Comparison of ENCODE assay signal across 39 cellular contexts in the genomic region with DNA sequence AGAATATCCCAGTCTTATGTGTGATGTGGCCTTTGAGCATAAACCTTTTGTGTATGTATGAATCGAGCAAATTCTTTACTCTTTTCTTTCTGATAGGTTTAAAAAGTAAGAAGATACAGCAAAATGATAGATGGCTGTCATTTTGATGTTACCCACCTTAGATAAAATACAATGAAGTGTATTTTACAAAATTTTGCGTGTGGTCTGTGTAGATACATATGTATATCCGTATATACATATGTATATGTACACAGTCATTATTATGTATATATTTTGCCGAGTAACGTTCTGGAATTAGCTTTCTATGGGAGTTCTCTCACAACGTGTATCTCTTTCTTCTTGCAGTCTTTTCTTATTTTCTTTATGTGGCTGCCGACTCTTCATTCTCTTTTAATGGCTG.
"Had no signal": no experiment of that assay in that cellular context is flagged by ENCODE, and none has a peak within 500 bp of the region (broad histone marks: within the 10 kb centered on the region; RNA-seq: fewer than 3 reads in every experiment).

No MANE protein-coding gene starts in this region.

- H3K4me3 ChIP-seq: adrenal gland, ascending aorta, body of pancreas, breast epithelium, cardiac muscle cell had no signal

- H3K9me3 ChIP-seq: adrenal gland, ascending aorta, body of pancreas, breast epithelium had no signal

- H3K36me3 Mint-ChIP-seq: activated naive CD4-positive, alpha-beta T cell treated with anti-CD3 and anti-CD28 coated beads, Interleukin-2, amount 10 ng/mL, durations not matched to agents 7 days and 5 days; activated naive CD4-positive, alpha-beta T cell treated with anti-CD3 and anti-CD28 coated beads, Interleukin-2, amount 50 U/mL, for 24 hours; activated naive CD4-positive, alpha-beta T cell treated with anti-CD3 and anti-CD28 coated beads, Interleukin-2, amount 50 U/mL, for 72 hours; activated naive CD8-positive, alpha-beta T cell; activated naive CD8-positive, alpha-beta T cell treated with anti-CD3 and anti-CD28 coated beads for 36 hours; activated naive CD8-positive, alpha-beta T cell treated with anti-CD3 and anti-CD28 coated beads, Interleukin-2, amount 10 ng/mL, durations not matched to agents 7 days and 5 days; brain had no signal

- H3K4me3 Mint-ChIP-seq: activated naive CD4-positive, alpha-beta T cell treated with anti-CD3 and anti-CD28 coated beads for 36 hours; activated naive CD4-positive, alpha-beta T cell treated with anti-CD3 and anti-CD28 coated beads, Interleukin-2, amount 10 ng/mL, durations not matched to agents 7 days and 5 days; activated naive CD4-positive, alpha-beta T cell treated with anti-CD3 and anti-CD28 coated beads, Interleukin-2, amount 50 U/mL, for 24 hours; activated naive CD8-positive, alpha-beta T cell; activated naive CD8-positive, alpha-beta T cell treated with anti-CD3 and anti-CD28 coated beads for 36 hours; activated naive CD8-positive, alpha-beta T cell treated with anti-CD3 and anti-CD28 coated beads, Interleukin-2, amount 10 ng/mL, durations not matched to agents 7 days and 5 days; activated naive CD8-positive, alpha-beta T cell treated with anti-CD3 and anti-CD28 coated beads, Interleukin-2, amount 50 U/mL, for 24 hours; activated T-cell treated with anti-CD3 and anti-CD28 coated beads, Interleukin-2, amount 50 U/mL, for 4 hours; activated T-cell treated with anti-CD3 and anti-CD28 coated beads, Interleukin-2, amount 50 U/mL, for 72 hours; activated T-helper 1 cell treated with anti-CD3 and anti-CD28 coated beads, Interleukin-12 subunit alpha, Interleukin-12 subunit beta, Interleukin-2, Interleukin-4 antibody, amounts not matched to agents 30 ng/mL and 10 ng/mL and 1 ng/mL, durations not matched to agents 14 hours and 24 hours and 36 hours; activated T-helper 17 cell treated with anti-CD3 and anti-CD28 coated beads, Interleukin-2, amount 50 U/mL, for 72 hours; brain; central memory CD8-positive, alpha-beta T cell had no signal

- H3K4me1 Mint-ChIP-seq: activated naive CD8-positive, alpha-beta T cell treated with anti-CD3 and anti-CD28 coated beads, Interleukin-2, amount 10 ng/mL, durations not matched to agents 7 days and 5 days; activated T-helper 17 cell treated with anti-CD3 and anti-CD28 coated beads, Interleukin-2, amount 50 U/mL, for 72 hours had no signal

- H3K4me1 ChIP-seq: adrenal gland, ascending aorta, body of pancreas, breast epithelium had no signal

- DNase-seq: activated effector memory CD4-positive, alpha-beta T cell treated with anti-CD3 and anti-CD28 coated beads, Interleukin-2, amount 50 U/mL, for 16 hours; activated effector memory CD4-positive, alpha-beta T cell treated with Interleukin-2 at 50 U/mL for 16 hours; activated gamma-delta T cell; activated gamma-delta T cell treated with Interleukin-2 at 50 U/mL for 16 hours; activated naive CD4-positive, alpha-beta T cell; activated naive CD4-positive, alpha-beta T cell treated with anti-CD3 and anti-CD28 coated beads for 36 hours; activated naive CD4-positive, alpha-beta T cell treated with anti-CD3 and anti-CD28 coated beads, Interleukin-2, amount 10 ng/mL, durations not matched to agents 7 days and 5 days; activated naive CD4-positive, alpha-beta T cell treated with anti-CD3 and anti-CD28 coated beads, Interleukin-2, amount 50 U/mL, for 16 hours; activated naive CD4-positive, alpha-beta T cell treated with Interleukin-2 at 50 U/mL for 16 hours; activated naive CD8-positive, alpha-beta T cell treated with anti-CD3 and anti-CD28 coated beads for 36 hours; activated naive CD8-positive, alpha-beta T cell treated with anti-CD3 and anti-CD28 coated beads, Interleukin-2, amount 10 ng/mL, durations not matched to agents 7 days and 5 days; activated naive CD8-positive, alpha-beta T cell treated with anti-CD3 and anti-CD28 coated beads, Interleukin-2, amount 50 U/mL, for 24 hours; activated T-cell treated with anti-CD3 and anti-CD28 coated beads, Interleukin-2, amount 50 U/mL, for 1 hour; activated T-cell treated with anti-CD3 and anti-CD28 coated beads, Interleukin-2, amount 50 U/mL, for 4 hours; activated T-cell treated with anti-CD3 and anti-CD28 coated beads, Interleukin-2, amount 50 U/mL, for 48 hours; activated T-cell treated with anti-CD3 and anti-CD28 coated beads, Interleukin-2, amount 50 U/mL, for 72 hours; adrenal gland; amniotic stem cell; amygdala; anterior cingulate cortex; aorta; body of pancreas; brain microvascular endothelial cell; caudate nucleus; central memory CD4-positive, alpha-beta T cell; cerebellar nuclear complex had no signal

- H3K27ac Mint-ChIP-seq: activated naive CD4-positive, alpha-beta T cell treated with anti-CD3 and anti-CD28 coated beads for 36 hours; activated naive CD4-positive, alpha-beta T cell treated with anti-CD3 and anti-CD28 coated beads, Interleukin-2, amount 10 ng/mL, durations not matched to agents 7 days and 5 days; activated naive CD4-positive, alpha-beta T cell treated with anti-CD3 and anti-CD28 coated beads, Interleukin-2, amount 50 U/mL, for 24 hours; activated naive CD4-positive, alpha-beta T cell treated with anti-CD3 and anti-CD28 coated beads, Interleukin-2, amount 50 U/mL, for 72 hours; activated naive CD8-positive, alpha-beta T cell; activated naive CD8-positive, alpha-beta T cell treated with anti-CD3 and anti-CD28 coated beads for 36 hours; activated naive CD8-positive, alpha-beta T cell treated with anti-CD3 and anti-CD28 coated beads, Interleukin-2, amount 10 ng/mL, durations not matched to agents 7 days and 5 days; activated naive CD8-positive, alpha-beta T cell treated with anti-CD3 and anti-CD28 coated beads, Interleukin-2, amount 50 U/mL, for 24 hours; activated T-cell treated with anti-CD3 and anti-CD28 coated beads, Interleukin-2, amount 50 U/mL, for 72 hours; activated T-helper 1 cell treated with anti-CD3 and anti-CD28 coated beads, Interleukin-12 subunit alpha, Interleukin-12 subunit beta, Interleukin-2, Interleukin-4 antibody, amounts not matched to agents 30 ng/mL and 10 ng/mL and 1 ng/mL, durations not matched to agents 14 hours and 24 hours and 36 hours; activated T-helper 17 cell treated with anti-CD3 and anti-CD28 coated beads, Interleukin-2, amount 50 U/mL, for 72 hours; activated T-helper 2 cell treated with anti-CD3 and anti-CD28 coated beads, Interferon-gamma antibody, Interleukin-2, Interleukin-4, amounts not matched to agents 10 μg/mL and 5 μg/mL and 100 μg/mL, durations not matched to agents 14 hours and 24 hours and 36 hours; brain had no signal

- H3K27me3 ChIP-seq: ascending aorta, body of pancreas, brain microvascular endothelial cell, breast epithelium had no signal

- FAIRE-seq: astrocyte, bronchial epithelial cell had no signal

- H3K9me3 Mint-ChIP-seq: activated naive CD4-positive, alpha-beta T cell treated with anti-CD3 and anti-CD28 coated beads, Interleukin-2, amount 10 ng/mL, durations not matched to agents 7 days and 5 days; activated naive CD4-positive, alpha-beta T cell treated with anti-CD3 and anti-CD28 coated beads, Interleukin-2, amount 50 U/mL, for 24 hours; activated naive CD8-positive, alpha-beta T cell treated with anti-CD3 and anti-CD28 coated beads, Interleukin-2, amount 10 ng/mL, durations not matched to agents 7 days and 5 days; activated T-cell treated with anti-CD3 and anti-CD28 coated beads, Interleukin-2, amount 50 U/mL, for 4 hours; activated T-helper 1 cell treated with anti-CD3 and anti-CD28 coated beads, Interleukin-12 subunit alpha, Interleukin-12 subunit beta, Interleukin-2, Interleukin-4 antibody, amounts not matched to agents 30 ng/mL and 10 ng/mL and 1 ng/mL, durations not matched to agents 14 hours and 24 hours and 36 hours; activated T-helper 17 cell treated with anti-CD3 and anti-CD28 coated beads, Interleukin-2, amount 50 U/mL, for 72 hours; activated T-helper 2 cell treated with anti-CD3 and anti-CD28 coated beads, Interferon-gamma antibody, Interleukin-2, Interleukin-4, amounts not matched to agents 10 μg/mL and 5 μg/mL and 100 μg/mL, durations not matched to agents 14 hours and 24 hours and 36 hours; central memory CD8-positive, alpha-beta T cell had no signal

- H3K36me3 ChIP-seq: adrenal gland, ascending aorta, brain microvascular endothelial cell, breast epithelium, cardiac muscle cell had no signal

- H3K27ac ChIP-seq: adrenal gland, ascending aorta, body of pancreas, brain microvascular endothelial cell, breast epithelium, cardiac muscle cell had no signal

- ATAC-seq: activated naive CD4-positive, alpha-beta T cell treated with anti-CD3 and anti-CD28 coated beads, Interleukin-2, amount 50 U/mL, for 72 hours; activated naive CD8-positive, alpha-beta T cell treated with anti-CD3 and anti-CD28 coated beads, Interleukin-2, amount 50 U/mL, for 24 hours; activated T-cell treated with anti-CD3 and anti-CD28 coated beads, Interleukin-2, amount 50 U/mL, for 4 hours; activated T-cell treated with anti-CD3 and anti-CD28 coated beads, Interleukin-2, amount 50 U/mL, for 72 hours; activated T-helper 17 cell treated with anti-CD3 and anti-CD28 coated beads, Interleukin-2, amount 50 U/mL, for 72 hours; body of pancreas had no signal
